In genomic region chr3:125742846-125743245, GRCh38 we compare ENCODE assay signal across 7 cellular contexts.
DNase-seq lines count a peak whose midpoint lies in the region; ATAC-seq and TF ChIP-seq lines count a peak whose summit lies in the region.
"Not testable (repeated sequence)": the region's sequence is repeated elsewhere in the genome, so short reads cannot be mapped to it uniquely, and the experiment has no call there.

No MANE protein-coding gene starts in this region.

- not testable (repeated sequence) for H3K9me3 Mint-ChIP-seq in WTC11; activated naive CD8-positive, alpha-beta T cell treated with anti-CD3 and anti-CD28 coated beads, Interleukin-2, amount 50 U/mL, for 24 hours

- POLR2A ChIA-PET in WTC11 (lab: Charles Lee): not testable (repeated sequence)

- peak; percentile 77 for DNase-seq in Daoy (ENCODE audit: low read depth)
- DNase-seq in HCEC 1CT: peak; percentile 57
- peak; percentile 28 for DNase-seq in NCI-H2196 (lab: John Stamatoyannopoulos, UW; ENCODE audit: unreplicated experiment)
- DNase-seq in WTC11 (ENCODE audit: low spot score): peak; percentile 52
- peak; percentile 34 for DNase-seq in activated naive CD8-positive, alpha-beta T cell treated with anti-CD3 and anti-CD28 coated beads, Interleukin-2, amount 50 U/mL, for 24 hours
- DNase-seq in fibroblast of villous mesenchyme (ENCODE audit: low read depth): peak; percentile 33
- DNase-seq in non-pigmented ciliary epithelial cell (ENCODE audit: low read depth): peak; percentile 6

- not testable (repeated sequence) for H3K27me3 Mint-ChIP-seq in WTC11 (ENCODE audit: low read depth); activated naive CD8-positive, alpha-beta T cell treated with anti-CD3 and anti-CD28 coated beads, Interleukin-2, amount 50 U/mL, for 24 hours

- H3K36me3 Mint-ChIP-seq in WTC11; activated naive CD8-positive, alpha-beta T cell treated with anti-CD3 and anti-CD28 coated beads, Interleukin-2, amount 50 U/mL, for 24 hours (ENCODE audit: low read depth): not testable (repeated sequence)

- not testable (repeated sequence) for H3K4me3 Mint-ChIP-seq in WTC11; activated naive CD8-positive, alpha-beta T cell treated with anti-CD3 and anti-CD28 coated beads, Interleukin-2, amount 50 U/mL, for 24 hours

- H3K4me3 ChIP-seq in fibroblast of villous mesenchyme (ENCODE audit: low read depth, low read length): not testable (repeated sequence)

- ATAC-seq in WTC11; activated naive CD8-positive, alpha-beta T cell treated with anti-CD3 and anti-CD28 coated beads, Interleukin-2, amount 50 U/mL, for 24 hours: not testable (repeated sequence)

- H3K4me1 Mint-ChIP-seq in WTC11: peaks cover 10% of the 10 kb centered on the region; the same call in 1 of the 2 replicates
- H3K4me1 Mint-ChIP-seq in activated naive CD8-positive, alpha-beta T cell treated with anti-CD3 and anti-CD28 coated beads, Interleukin-2, amount 50 U/mL, for 24 hours: not testable (repeated sequence)

- H3K27ac Mint-ChIP-seq in WTC11; activated naive CD8-positive, alpha-beta T cell treated with anti-CD3 and anti-CD28 coated beads, Interleukin-2, amount 50 U/mL, for 24 hours: not testable (repeated sequence)

- not testable (repeated sequence) for TF ChIP-seq CTCF in WTC11 (IDR thresholded peaks at IDR 0.05); fibroblast of villous mesenchyme (IDR thresholded peaks at IDR 0.05; ENCODE audit: insufficient read depth, low read depth, low read length)

- CTCF ChIA-PET in WTC11 (lab: Charles Lee): interaction anchor here (0.6 to 1.6 kb wide), 8 partner anchors 11 to 544 kb away, joined by 3 to 6 read pairs (median 3); no protein-coding TSS in a partner anchor

Comparison
In these comparisons a context has a peak if more than half of its experiments do, and no peak if none do; other contexts are left out.
1. DNase-seq: peak in every context shown above with its lines; median percentile 77 in Daoy; 57 in HCEC 1CT; 52 in WTC11; 34 in activated naive CD8-positive, alpha-beta T cell treated with anti-CD3 and anti-CD28 coated beads, Interleukin-2, amount 50 U/mL, for 24 hours; 33 in fibroblast of villous mesenchyme; 28 in NCI-H2196; 6 in non-pigmented ciliary epithelial cell.